20 cellular contexts compared by ENCODE assay signal in the genomic region with DNA sequence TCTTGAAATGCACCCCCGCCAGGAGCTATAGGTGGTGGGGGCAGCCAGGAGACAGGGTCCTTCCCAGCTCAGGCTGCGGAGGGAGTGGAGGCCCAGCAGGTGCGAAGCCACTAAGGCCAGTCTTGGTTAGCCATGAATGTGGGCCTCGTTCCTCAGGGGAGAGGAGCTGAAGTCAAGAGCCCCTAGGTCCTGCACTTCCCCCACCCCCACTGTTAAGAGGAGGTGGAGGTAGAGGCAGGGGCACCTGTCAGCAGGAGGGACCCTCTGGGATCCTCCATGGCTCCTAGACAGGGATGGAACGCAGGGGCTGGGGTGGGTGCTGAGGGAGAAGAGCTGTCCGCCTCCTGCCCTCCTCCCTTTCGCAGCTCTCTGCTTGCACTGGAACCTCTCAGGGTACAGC.
A peak's percentile ranks its signal among the peaks of the same experiment; 100 is the strongest.
DNase-seq lines count a peak whose midpoint lies in the region.
"Had no signal": no experiment of that assay in that cellular context is flagged by ENCODE, and none has a peak within 500 bp of the region (broad histone marks: within the 10 kb centered on the region; RNA-seq: fewer than 3 reads in every experiment).

No MANE protein-coding gene starts in this region.

- no peak for DNase-seq in activated naive CD4-positive, alpha-beta T cell (lab: John Stamatoyannopoulos, UW)
- DNase-seq in NT2/D1 (ENCODE audit: low read depth, low spot score) (no peak), retina (peak; percentile 19), T1000 (lab: John Stamatoyannopoulos, UW) (no peak), T-helper 2 cell (no peak)
- no peak for DNase-seq in central memory CD4-positive, alpha-beta T cell
- DNase-seq: activated CD4-positive, alpha-beta T cell treated with anti-CD3 and anti-CD28 coated beads, Interleukin-2, amount 50 U/mL, for 1 hour; lower lobe of right lung; NCI-H1048; NCI-H1930; NCI-H526; RPMI8226 had no signal

- H3K27me3 Mint-ChIP-seq in activated naive CD4-positive, alpha-beta T cell treated with anti-CD3 and anti-CD28 coated beads, Interleukin-2, amount 50 U/mL, for 24 hours: peaks cover 22% of the 10 kb centered on the region

- peak overlapping the region; percentile 26 for H3K4me3 Mint-ChIP-seq in activated naive CD4-positive, alpha-beta T cell treated with anti-CD3 and anti-CD28 coated beads, Interleukin-2, amount 50 U/mL, for 24 hours
- H3K4me3 Mint-ChIP-seq: dendritic cell treated with granulocyte-macrophage colony-stimulating factor and Interleukin-4, amounts not matched to agents 40 ng/mL and 50 ng/mL, for 4 days; T-helper 1 cell treated with Interleukin-12 subunit alpha and Interleukin-12 subunit beta and Interleukin-4 antibody, amounts not matched to agents 30 μg/mL and 1 μg/mL, for 36 hours had no signal

- H3K9me3 Mint-ChIP-seq in activated naive CD4-positive, alpha-beta T cell treated with anti-CD3 and anti-CD28 coated beads, Interleukin-2, amount 50 U/mL, for 24 hours: no peaks in the 10 kb centered on the region
- H3K9me3 Mint-ChIP-seq: dendritic cell treated with granulocyte-macrophage colony-stimulating factor and Interleukin-4, amounts not matched to agents 40 ng/mL and 50 ng/mL, for 4 days; T-helper 1 cell treated with Interleukin-12 subunit alpha and Interleukin-12 subunit beta and Interleukin-4 antibody, amounts not matched to agents 30 μg/mL and 1 μg/mL, for 36 hours had no signal

- H3K36me3 ChIP-seq in NT2/D1 (ENCODE audit: insufficient read depth, insufficient read length, low read length): no peaks in the 10 kb centered on the region
- H3K36me3 ChIP-seq: lower lobe of right lung, neutrophil had no signal

- H3K4me1 Mint-ChIP-seq in activated naive CD4-positive, alpha-beta T cell treated with anti-CD3 and anti-CD28 coated beads, Interleukin-2, amount 50 U/mL, for 24 hours: peaks cover 11% of the 10 kb centered on the region

- H3K27ac Mint-ChIP-seq in activated naive CD4-positive, alpha-beta T cell treated with anti-CD3 and anti-CD28 coated beads, Interleukin-2, amount 50 U/mL, for 24 hours: no peak overlapping the region
- H3K27ac Mint-ChIP-seq: dendritic cell treated with granulocyte-macrophage colony-stimulating factor and Interleukin-4, amounts not matched to agents 40 ng/mL and 50 ng/mL, for 4 days; T-helper 1 cell treated with Interleukin-12 subunit alpha and Interleukin-12 subunit beta and Interleukin-4 antibody, amounts not matched to agents 30 μg/mL and 1 μg/mL, for 36 hours had no signal

- peaks cover 23% of the 10 kb centered on the region for H3K27me3 ChIP-seq in NT2/D1 (ENCODE audit: insufficient read depth, insufficient read length)

- peaks cover 34% of the 10 kb centered on the region for H3K4me1 ChIP-seq in NT2/D1 (ENCODE audit: insufficient read depth, insufficient read length)
- H3K4me1 ChIP-seq: A549 had no signal

- H3K4me3 ChIP-seq in NT2/D1 (ENCODE audit: insufficient read length, low read depth): peak overlapping the region; percentile 41
- 0 out of 2 replicates have a peak overlapping the region, but pooled peaks have one; percentile 51 for H3K4me3 ChIP-seq in iPS-18c (ENCODE audit: insufficient read depth, low read depth, low read length)
- H3K4me3 ChIP-seq: A549, SK-N-MC, skin epidermis had no signal

- H3K9me3 ChIP-seq in NT2/D1 (ENCODE audit: insufficient read depth, low read length): no peaks in the 10 kb centered on the region
- peaks cover 4% of the 10 kb centered on the region for H3K9me3 ChIP-seq in iPS-18c (ENCODE audit: control insufficient read depth, insufficient read depth, low read length)
- H3K9me3 ChIP-seq: A549, lower lobe of right lung, neutrophil had no signal

- peaks cover 3% of the 10 kb centered on the region for H3K36me3 Mint-ChIP-seq in activated naive CD4-positive, alpha-beta T cell treated with anti-CD3 and anti-CD28 coated beads, Interleukin-2, amount 50 U/mL, for 24 hours

- peak overlapping the region; percentile 74 for H3K9ac ChIP-seq in NT2/D1 (ENCODE audit: insufficient read length, low read depth)
